12 cellular contexts compared by ENCODE assay signal in the genomic region with DNA sequence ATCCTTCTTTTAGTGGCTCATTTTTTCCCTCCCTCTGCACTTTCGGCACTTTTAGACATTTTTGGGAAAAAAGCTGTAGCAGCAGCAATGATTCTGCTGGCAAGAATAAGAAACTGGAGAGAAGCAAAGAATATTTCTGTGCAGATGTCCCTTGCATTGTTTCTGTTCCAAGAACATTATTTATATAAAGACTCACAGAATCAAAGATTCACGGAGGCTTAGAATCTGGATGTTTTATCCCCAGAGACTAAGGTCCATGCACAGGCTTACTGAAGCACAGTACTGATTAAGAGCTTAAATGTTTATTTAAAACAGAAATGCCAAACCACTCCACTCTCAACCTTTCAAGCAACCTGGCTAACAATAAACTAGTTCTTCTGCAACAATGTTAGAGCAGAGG.
"Had no signal": no experiment of that assay in that cellular context is flagged by ENCODE, and none has a peak within 500 bp of the region (broad histone marks: within the 10 kb centered on the region; RNA-seq: fewer than 3 reads in every experiment).

No MANE protein-coding gene starts in this region.

- H3K27ac Mint-ChIP-seq: activated naive CD8-positive, alpha-beta T cell; natural killer cell treated with Interleukin-12 subunit alpha and Interleukin-12 subunit beta and Interleukin-15 and Interleukin-18, amount 100 ng/mL, for 72 hours; T-helper 17 cell had no signal

- H3K27me3 Mint-ChIP-seq: activated naive CD8-positive, alpha-beta T cell; natural killer cell treated with Interleukin-12 subunit alpha and Interleukin-12 subunit beta and Interleukin-15 and Interleukin-18, amount 100 ng/mL, for 72 hours; T-helper 17 cell had no signal

- ATAC-seq: activated T-cell treated with anti-CD3 and anti-CD28 coated beads, Interleukin-2, amount 50 U/mL, for 4 hours; mucosa of descending colon; natural killer cell treated with Interleukin-12 subunit alpha and Interleukin-12 subunit beta and Interleukin-15 and Interleukin-18, amount 100 ng/mL, for 72 hours; T-helper 17 cell had no signal

- DNase-seq: activated CD4-positive, CD25-positive, alpha-beta regulatory T cell; activated effector memory CD4-positive, alpha-beta T cell treated with anti-CD3 and anti-CD28 coated beads, Interleukin-2, amount 50 U/mL, for 16 hours; activated T-cell treated with anti-CD3 and anti-CD28 coated beads, Interleukin-2, amount 50 U/mL, for 4 hours; hippocampal formation; mucosa of descending colon; stimulated activated CD4-positive, alpha-beta T cell treated with anti-CD3 and anti-CD28 coated beads, Interleukin-4, amount 100 ng/mL, for 4 hours; stomach; T-helper 17 cell had no signal

- H3K27me3 ChIP-seq: breast epithelium, stomach had no signal

- H3K4me1 ChIP-seq: breast epithelium had no signal

- H3K4me3 ChIP-seq: breast epithelium, mucosa of descending colon, skin epidermis, stomach had no signal

- H3K4me3 Mint-ChIP-seq: activated naive CD8-positive, alpha-beta T cell; activated T-cell treated with anti-CD3 and anti-CD28 coated beads, Interleukin-2, amount 50 U/mL, for 4 hours; natural killer cell treated with Interleukin-12 subunit alpha and Interleukin-12 subunit beta and Interleukin-15 and Interleukin-18, amount 100 ng/mL, for 72 hours; T-helper 17 cell had no signal

- H3K9me3 ChIP-seq: breast epithelium, mucosa of descending colon, stomach had no signal

- H3K4me1 Mint-ChIP-seq: T-helper 17 cell had no signal

- H3K9me3 Mint-ChIP-seq: activated T-cell treated with anti-CD3 and anti-CD28 coated beads, Interleukin-2, amount 50 U/mL, for 4 hours; natural killer cell treated with Interleukin-12 subunit alpha and Interleukin-12 subunit beta and Interleukin-15 and Interleukin-18, amount 100 ng/mL, for 72 hours had no signal
